In the genomic region with DNA sequence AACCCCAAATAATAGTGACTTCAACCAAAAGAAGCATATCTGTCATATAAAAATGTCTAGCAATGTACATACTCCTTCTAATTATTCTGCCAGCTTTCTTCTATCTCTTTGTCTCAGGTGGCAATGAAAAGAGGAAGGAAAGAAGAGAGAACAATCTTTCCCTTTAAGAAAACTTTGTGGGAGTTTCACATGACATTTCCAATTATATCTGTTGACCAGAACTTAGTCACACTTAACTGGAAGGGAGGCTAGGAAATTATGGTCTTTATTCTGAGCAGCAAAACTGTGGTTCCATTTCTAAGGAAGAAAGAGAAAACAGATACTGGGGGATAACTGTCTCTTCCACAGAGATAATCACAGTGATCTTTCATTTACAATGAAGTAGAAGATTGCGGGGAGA, we compare ENCODE assay signal across 19 cellular contexts. TPM values are rescaled to one million over a fixed set of nuclear protein-coding genes. Genes with fewer than 3 reads are reported as not detected.
DNase-seq lines count a peak whose midpoint lies in the region; ATAC-seq, FAIRE-seq and TF ChIP-seq lines count a peak whose summit lies in the region.
"Had no signal": no experiment of that assay in that cellular context is flagged by ENCODE, and none has a peak within 500 bp of the region (broad histone marks: within the 10 kb centered on the region; RNA-seq: fewer than 3 reads in every experiment).

No MANE protein-coding gene starts in this region.

- 18 to 20% methylated on average over 1 of the region's 1 CpG for WGBS in GM23248 (ENCODE audit: low coverage in 1 of 2, low lambda C conversion rate in 2 of 2, missing lambda C conversion rate in 2 of 2), 2 experiments

- no peaks in the 10 kb centered on the region for H3K27me3 ChIP-seq in GM23248 (replicated peaks; ENCODE audit: insufficient read depth)
- H3K27me3 ChIP-seq in astrocyte (ENCODE audit: insufficient read depth, low read length), result no peaks in the 10 kb centered on the region
- H3K27me3 ChIP-seq in muscle layer of duodenum (ENCODE audit: low read depth, low read length), result no peaks in the 10 kb centered on the region

- no peaks in the 10 kb centered on the region for H3F3A ChIP-seq in GM23248 (ENCODE audit: insufficient read depth)

- no peak overlapping the region for H3K4me3 Mint-ChIP-seq in astrocyte (ENCODE audit: unreplicated experiment)
- H3K4me3 Mint-ChIP-seq: activated naive CD8-positive, alpha-beta T cell treated with anti-CD3 and anti-CD28 coated beads, Interleukin-2, amount 10 ng/mL, durations not matched to agents 7 days and 5 days; type B pancreatic cell had no signal

- H3K4me1 Mint-ChIP-seq in astrocyte (ENCODE audit: low read depth, unreplicated experiment), result peaks cover 13% of the 10 kb centered on the region
- H3K4me1 Mint-ChIP-seq: activated naive CD8-positive, alpha-beta T cell treated with anti-CD3 and anti-CD28 coated beads, Interleukin-2, amount 10 ng/mL, durations not matched to agents 7 days and 5 days had no signal

- H3K4me1 ChIP-seq in GM23248 (ENCODE audit: insufficient read depth) (no peaks in the 10 kb centered on the region), astrocyte (ENCODE audit: insufficient read depth, low read length) (peaks cover 12% of the 10 kb centered on the region), muscle layer of duodenum (ENCODE audit: control insufficient read depth in 1 of 2, insufficient read depth in 2 of 2, low read length in 2 of 2) (peaks cover 3 to 7% of the 10 kb centered on the region in 2 donors)
- H3K4me1 ChIP-seq: left ventricle myocardium inferior had no signal

- H3K4me2 ChIP-seq in GM23248 (ENCODE audit: unreplicated experiment) (no peak overlapping the region), astrocyte (ENCODE audit: low read length) (peak overlapping the region; percentile 52)

- H3K4me3 ChIP-seq in GM23248 (no peak overlapping the region), astrocyte (ENCODE audit: insufficient read depth, low read depth, low read length) (no peak overlapping the region), muscle layer of duodenum (ENCODE audit: low read depth in 1 of 2, low read length in 2 of 2) (no peak overlapping the region)
- H3K4me3 ChIP-seq: dorsolateral prefrontal cortex, left ventricle myocardium inferior, mucosa of descending colon had no signal

- H3K27ac Mint-ChIP-seq in astrocyte (ENCODE audit: unreplicated experiment), result peak overlapping the region; percentile 69
- H3K27ac Mint-ChIP-seq: activated naive CD8-positive, alpha-beta T cell treated with anti-CD3 and anti-CD28 coated beads, Interleukin-2, amount 10 ng/mL, durations not matched to agents 7 days and 5 days; type B pancreatic cell had no signal

- no peaks in the 10 kb centered on the region for H3K27me3 Mint-ChIP-seq in astrocyte (ENCODE audit: low read depth, unreplicated experiment)
- H3K27me3 Mint-ChIP-seq: type B pancreatic cell had no signal

- ATAC-seq in HG02623 (IDR thresholded peaks at IDR 0.05; ENCODE audit: unreplicated experiment) (no peak), Right ventricle myocardium superior (ENCODE audit: poor library complexity) (no peak), HG03442 (IDR thresholded peaks at IDR 0.05; ENCODE audit: unreplicated experiment) (no peak)
- ATAC-seq: mucosa of descending colon had no signal

- in situ Hi-C loops in GM23248 (cut with MboI), result no loop called here

- H3K36me3 Mint-ChIP-seq in astrocyte (ENCODE audit: low read depth, unreplicated experiment), result no peaks in the 10 kb centered on the region
- H3K36me3 Mint-ChIP-seq: activated naive CD8-positive, alpha-beta T cell treated with anti-CD3 and anti-CD28 coated beads, Interleukin-2, amount 10 ng/mL, durations not matched to agents 7 days and 5 days; type B pancreatic cell had no signal

- H3K79me2 ChIP-seq in GM23248 (ENCODE audit: insufficient read depth) (no peaks in the 10 kb centered on the region), astrocyte (ENCODE audit: insufficient read depth, low read length) (no peaks in the 10 kb centered on the region)

- H3K27ac ChIP-seq in GM23248 (no peak overlapping the region), astrocyte (ENCODE audit: low read depth, low read length) (no peak overlapping the region), muscle layer of duodenum (ENCODE audit: low read length) (peak overlapping the region; percentile 8)
- H3K27ac ChIP-seq: dorsolateral prefrontal cortex, left ventricle myocardium inferior had no signal

- no peak for FAIRE-seq in astrocyte (lab: Jason Lieb, UNC)
- FAIRE-seq in GM19239 (lab: Jason Lieb, UNC), result no peak
- FAIRE-seq: bronchial epithelial cell had no signal

- H4K20me1 ChIP-seq in GM23248 (ENCODE audit: insufficient read depth), result no peaks in the 10 kb centered on the region
- H4K20me1 ChIP-seq in astrocyte (ENCODE audit: insufficient read depth, low read length), result no peaks in the 10 kb centered on the region

- H2AFZ ChIP-seq in GM23248 (no peak overlapping the region), astrocyte (ENCODE audit: low read depth, low read length) (no peak overlapping the region)

- no peaks in the 10 kb centered on the region for H3K9me3 ChIP-seq in GM23248 (ENCODE audit: low read depth)
- H3K9me3 ChIP-seq in astrocyte (ENCODE audit: insufficient read depth, low read depth, low read length), result no peaks in the 10 kb centered on the region
- no peaks in the 10 kb centered on the region for H3K9me3 ChIP-seq in muscle layer of duodenum (ENCODE audit: control insufficient read depth in 1 of 2, low read length in 2 of 2)
- H3K9me3 ChIP-seq: left ventricle myocardium inferior, mucosa of descending colon had no signal

- no peaks in the 10 kb centered on the region for H3K9me3 Mint-ChIP-seq in astrocyte (ENCODE audit: unreplicated experiment)
- H3K9me3 Mint-ChIP-seq: activated naive CD8-positive, alpha-beta T cell treated with anti-CD3 and anti-CD28 coated beads, Interleukin-2, amount 10 ng/mL, durations not matched to agents 7 days and 5 days; type B pancreatic cell had no signal

- H3K36me3 ChIP-seq in GM23248 (ENCODE audit: low read depth) (no peaks in the 10 kb centered on the region), astrocyte (ENCODE audit: insufficient read depth, low read length) (no peaks in the 10 kb centered on the region), muscle layer of duodenum (ENCODE audit: control insufficient read depth in 1 of 2, insufficient read depth in 2 of 2, low read length in 2 of 2) (no peaks in the 10 kb centered on the region)
- H3K36me3 ChIP-seq: left ventricle myocardium inferior had no signal

- intact Hi-C loops in Right ventricle myocardium superior (cut with DNase I), result no loop called here

- H3K9me2 ChIP-seq in GM23248 (ENCODE audit: insufficient read depth), result no peaks in the 10 kb centered on the region

- DNase-seq in GM23248, result peak; percentile 9
- peak; percentile 69 for DNase-seq in MV-4-11 (lab: John Stamatoyannopoulos, UW)
- DNase-seq in astrocyte (ENCODE audit: low read depth), result no peak
- DNase-seq in Right ventricle myocardium superior, result no peak
- no peak for DNase-seq in GM19239 (ENCODE audit: insufficient read length, low spot score)
- DNase-seq: activated CD4-positive, alpha-beta T cell treated with anti-CD3 and anti-CD28 coated beads, Interleukin-2, amount 50 U/mL, for 48 hours; activated naive CD8-positive, alpha-beta T cell treated with anti-CD3 and anti-CD28 coated beads, Interleukin-2, amount 10 ng/mL, durations not matched to agents 7 days and 5 days; dorsolateral prefrontal cortex; left ventricle myocardium inferior; mucosa of descending colon; NCI-H1092 treated with DMSO at 0.1 percent for 48 hours; NCI-H2029 treated with DMSO at 0.1 percent for 48 hours; stimulated activated naive CD4-positive, alpha-beta T cell treated with Interleukin-2 at 50 U/mL for 16 hours; SW 1271 had no signal

- TF ChIP-seq CTCF in astrocyte (IDR thresholded peaks at IDR 0.05; ENCODE audit: insufficient read depth, low read depth, low read length), result no peak

- H3K9ac ChIP-seq in GM23248 (no peak overlapping the region), astrocyte (ENCODE audit: low read length) (no peak overlapping the region)

RNA-seq across cellular contexts. Expression of a gene that starts 12.9 kb away (rescaled TPM):
- 0.76 TPM in 1 of 2 replicates, not detected in the other for total RNA-seq in GM23248 (2014; rRNA removed; shearing (Covaris generic))
- 0.09 TPM in 1 of 2 replicates, not detected in the other for polyA plus RNA-seq in GM23248 (2016; fragmentation: Nextera tagmentation; extraction: Ambion mirVana)
- 1.8 and 2.5 TPM in 2 replicates for total RNA-seq in astrocyte
- 116 TPM for total RNA-seq in Right ventricle myocardium superior

Comparison
In these comparisons a context has a peak if more than half of its experiments do, and no peak if none do; other contexts are left out.
1. DNase-seq: peak in GM23248 (single experiment) and MV-4-11 (single experiment); none in astrocyte (single experiment), Right ventricle myocardium superior (single experiment) and GM19239 (single experiment).
2. RNA of a gene that starts 12.9 kb away (total RNA-seq): 116 TPM in Right ventricle myocardium superior (single experiment); 1.8 to 2.5 TPM in astrocyte and 0.76 TPM in GM23248; every median in the first group is over 10 times any median in the second.